27 cellular contexts compared by ENCODE assay signal in genomic region chr3:173380681-173381080, GRCh38.
"Had no signal": no experiment of that assay in that cellular context is flagged by ENCODE, and none has a peak within 500 bp of the region (broad histone marks: within the 10 kb centered on the region; RNA-seq: fewer than 3 reads in every experiment).

No MANE protein-coding gene starts in this region.

- H3K36me3 ChIP-seq: stomach, suprapubic skin, thoracic aorta, thyroid gland, tibial artery, tibial nerve, transverse colon, upper lobe of left lung, upper lobe of right lung, uterus, vagina had no signal

- H3K27me3 ChIP-seq: testis, thyroid gland, tibial nerve, transverse colon, upper lobe of left lung, upper lobe of right lung, uterus, vagina had no signal

- H3K27ac Mint-ChIP-seq: stimulated activated effector memory CD8-positive, alpha-beta T cell treated with anti-CD3 and anti-CD28 coated beads, Interleukin-12 subunit alpha, Interleukin-12 subunit beta, amount 100 ng/mL, for 72 hours; stimulated activated memory B cell treated with anti-CD40 and anti-IgM and Interleukin-4, amounts not matched to agents 10 μg/mL and 1 μg/mL and 100 μg/mL, for 72 hours; stimulated activated naive B cell treated with anti-CD40 and anti-IgM and Interleukin-4, amounts not matched to agents 10 μg/mL and 1 μg/mL and 100 μg/mL, for 72 hours; stimulated activated naive CD8-positive, alpha-beta T cell treated with anti-CD3 and anti-CD28 coated beads, Interleukin-15, amount 100 ng/mL, for 72 hours; stimulated activated naive CD8-positive, alpha-beta T cell treated with anti-CD3 and anti-CD28 coated beads, Interleukin-15, Interleukin-2, amounts not matched to agents 100 ng/mL and 50 ng/mL, for 24 hours; type B pancreatic cell had no signal

- H3K4me3 ChIP-seq: stomach, suprapubic skin, testis, thoracic aorta, thyroid gland, tibial artery, tibial nerve, transverse colon, upper lobe of left lung, upper lobe of right lung, uterus, vagina had no signal

- H3K4me3 Mint-ChIP-seq: stimulated activated effector memory CD8-positive, alpha-beta T cell treated with anti-CD3 and anti-CD28 coated beads, Interleukin-12 subunit alpha, Interleukin-12 subunit beta, amount 100 ng/mL, for 72 hours; stimulated activated memory B cell treated with anti-CD40 and anti-IgM and Interleukin-4, amounts not matched to agents 10 μg/mL and 1 μg/mL and 100 μg/mL, for 72 hours; stimulated activated naive B cell treated with anti-CD40 and anti-IgM and Interleukin-4, amounts not matched to agents 10 μg/mL and 1 μg/mL and 100 μg/mL, for 72 hours; stimulated activated naive CD8-positive, alpha-beta T cell treated with anti-CD3 and anti-CD28 coated beads, Interleukin-15, amount 100 ng/mL, for 72 hours; stimulated activated naive CD8-positive, alpha-beta T cell treated with anti-CD3 and anti-CD28 coated beads, Interleukin-15, Interleukin-2, amounts not matched to agents 100 ng/mL and 50 ng/mL, for 24 hours; type B pancreatic cell had no signal

- H3K9me3 Mint-ChIP-seq: stimulated activated naive CD8-positive, alpha-beta T cell treated with anti-CD3 and anti-CD28 coated beads, Interleukin-15, Interleukin-2, amounts not matched to agents 100 ng/mL and 50 ng/mL, for 24 hours had no signal

- H3K27me3 Mint-ChIP-seq: stimulated activated memory B cell treated with anti-CD40 and anti-IgM and Interleukin-4, amounts not matched to agents 10 μg/mL and 1 μg/mL and 100 μg/mL, for 72 hours; stimulated activated naive B cell treated with anti-CD40 and anti-IgM and Interleukin-4, amounts not matched to agents 10 μg/mL and 1 μg/mL and 100 μg/mL, for 72 hours; stimulated activated naive CD8-positive, alpha-beta T cell treated with anti-CD3 and anti-CD28 coated beads, Interleukin-15, amount 100 ng/mL, for 72 hours had no signal

- H3K36me3 Mint-ChIP-seq: stimulated activated effector memory CD8-positive, alpha-beta T cell treated with anti-CD3 and anti-CD28 coated beads, Interleukin-12 subunit alpha, Interleukin-12 subunit beta, amount 100 ng/mL, for 72 hours; stimulated activated memory B cell treated with anti-CD40 and anti-IgM and Interleukin-4, amounts not matched to agents 10 μg/mL and 1 μg/mL and 100 μg/mL, for 72 hours; stimulated activated naive B cell treated with anti-CD40 and anti-IgM and Interleukin-4, amounts not matched to agents 10 μg/mL and 1 μg/mL and 100 μg/mL, for 72 hours; type B pancreatic cell had no signal

- H3K27ac ChIP-seq: stomach, suprapubic skin, testis, thoracic aorta, thyroid gland, tibial artery, tibial nerve, transverse colon, upper lobe of left lung, upper lobe of right lung, uterus, vagina had no signal

- ATAC-seq: stimulated activated effector memory CD8-positive, alpha-beta T cell treated with anti-CD3 and anti-CD28 coated beads, Interleukin-12 subunit alpha, Interleukin-12 subunit beta, amount 100 ng/mL, for 72 hours; stimulated activated memory B cell treated with anti-CD40 and anti-IgM and Interleukin-4, amounts not matched to agents 10 μg/mL and 1 μg/mL and 100 μg/mL, for 72 hours; stimulated activated naive B cell treated with anti-CD40 and anti-IgM and Interleukin-4, amounts not matched to agents 10 μg/mL and 1 μg/mL and 100 μg/mL, for 72 hours; stimulated activated naive CD8-positive, alpha-beta T cell treated with anti-CD3 and anti-CD28 coated beads, Interleukin-15, amount 100 ng/mL, for 72 hours; stimulated activated naive CD8-positive, alpha-beta T cell treated with anti-CD3 and anti-CD28 coated beads, Interleukin-15, Interleukin-2, amounts not matched to agents 100 U/mL and 50 U/mL, for 24 hours; upper lobe of right lung had no signal

- H3K4me1 ChIP-seq: stomach, suprapubic skin, testis, thyroid gland, tibial artery, tibial nerve, transverse colon, upper lobe of left lung, upper lobe of right lung, uterus, vagina had no signal

- H3K9me3 ChIP-seq: stomach, suprapubic skin, testis, thoracic aorta, thyroid gland, tibial artery, transverse colon, upper lobe of left lung, upper lobe of right lung, uterus, vagina had no signal

- H3K4me1 Mint-ChIP-seq: stimulated activated effector memory CD8-positive, alpha-beta T cell treated with anti-CD3 and anti-CD28 coated beads, Interleukin-12 subunit alpha, Interleukin-12 subunit beta, amount 100 ng/mL, for 72 hours; stimulated activated memory B cell treated with anti-CD40 and anti-IgM and Interleukin-4, amounts not matched to agents 10 μg/mL and 1 μg/mL and 100 μg/mL, for 72 hours; stimulated activated naive B cell treated with anti-CD40 and anti-IgM and Interleukin-4, amounts not matched to agents 10 μg/mL and 1 μg/mL and 100 μg/mL, for 72 hours; stimulated activated naive CD8-positive, alpha-beta T cell treated with anti-CD3 and anti-CD28 coated beads, Interleukin-15, amount 100 ng/mL, for 72 hours had no signal

- DNase-seq: stimulated activated CD4-positive, alpha-beta T cell treated with anti-CD3 and anti-CD28 coated beads, Interleukin-2, amount 100 ng/mL, for 48 hours; stimulated activated CD4-positive, alpha-beta T cell treated with anti-CD3 and anti-CD28 coated beads, Interleukin-4, amount 100 ng/mL, for 1 hour; stimulated activated CD4-positive, alpha-beta T cell treated with anti-CD3 and anti-CD28 coated beads, Interleukin-4, amount 100 ng/mL, for 24 hours; stimulated activated CD4-positive, alpha-beta T cell treated with anti-CD3 and anti-CD28 coated beads, Interleukin-4, amount 100 ng/mL, for 4 hours; stimulated activated CD8-positive, alpha-beta memory T cell treated with anti-CD3 and anti-CD28 coated beads, Interleukin-4, amount 100 ng/mL, for 48 hours; stimulated activated naive B cell treated with anti-CD40 and anti-IgM and Interleukin-4, amounts not matched to agents 10 μg/mL and 1 μg/mL and 100 μg/mL, for 72 hours; stimulated activated naive CD4-positive, alpha-beta T cell; stimulated activated naive CD4-positive, alpha-beta T cell treated with Interleukin-2 at 50 U/mL for 16 hours; stimulated activated naive CD8-positive, alpha-beta T cell treated with anti-CD3 and anti-CD28 coated beads, Interleukin-15, amount 100 ng/mL, for 72 hours; stimulated activated naive CD8-positive, alpha-beta T cell treated with anti-CD3 and anti-CD28 coated beads, Interleukin-15, Interleukin-2, amounts not matched to agents 100 U/mL and 50 U/mL, for 24 hours; stomach; substantia nigra; testis; thyroid gland; tibial artery; transverse colon; upper lobe of left lung; upper lobe of right lung; uterus had no signal
